Comparison of ENCODE assay signal across 10 cellular contexts in genomic region chr19:39038098-39038497, GRCh38. TPM values are rescaled to one million over a fixed set of nuclear protein-coding genes. Genes with fewer than 3 reads are reported as not detected.
DNase-seq lines count a peak whose midpoint lies in the region; ATAC-seq, FAIRE-seq and TF ChIP-seq lines count a peak whose summit lies in the region.
"Had no signal": no experiment of that assay in that cellular context is flagged by ENCODE, and none has a peak within 500 bp of the region (broad histone marks: within the 10 kb centered on the region; RNA-seq: fewer than 3 reads in every experiment).

No MANE protein-coding gene starts in this region.

- H3K4me1 ChIP-seq in H1 (replicated peaks in 1 of 4; ENCODE audit: control insufficient read depth in 3 of 4, insufficient read depth in 4 of 4, low read length in 3 of 4) = no peaks in the 10 kb centered on the region

- no peak overlapping the region for H2BK20ac ChIP-seq in H1 (ENCODE audit: low read length)

- TF ChIP-seq CTCF in H1 (IDR thresholded peaks at IDR 0.05; ENCODE audit: control extremely low read depth in 1 of 3, insufficient read depth in 1 of 3, low read depth in 1 of 3, low read length in 3 of 3) = peak in 2 of 3 experiments; percentile 14 to 27; a peak in 2 of 4 replicates
- TF ChIP-seq CTCF in osteocyte (IDR thresholded peaks at IDR 0.05) = peak; percentile 26

- ATAC-seq in GM18867 (IDR thresholded peaks at IDR 0.05; ENCODE audit: unreplicated experiment) (no peak), HG02678 (IDR thresholded peaks at IDR 0.05; ENCODE audit: unreplicated experiment) (no peak)

- H3K23me2 ChIP-seq in H1 (ENCODE audit: low read depth, low read length) = no peaks in the 10 kb centered on the region

- no peaks in the 10 kb centered on the region for H4K20me1 ChIP-seq in H1 (replicated peaks in 1 of 2; ENCODE audit: control insufficient read depth in 1 of 2, insufficient read depth in 2 of 2, low read length in 2 of 2)

- H3K4ac ChIP-seq in H1 (replicated peaks; ENCODE audit: insufficient read length, low read depth, low read length) = no peak overlapping the region

- no peaks in the 10 kb centered on the region for H3K9me3 Mint-ChIP-seq in osteocyte (ENCODE audit: unreplicated experiment)

- no peak overlapping the region for H4K5ac ChIP-seq in H1 (ENCODE audit: insufficient read length, low read depth, low read length)

- H3K56ac ChIP-seq in H1 (replicated peaks; ENCODE audit: insufficient read length, low read depth, low read length) = no peak overlapping the region

- no peak overlapping the region for H4K8ac ChIP-seq in H1 (ENCODE audit: extremely low read depth, insufficient read depth, low read length)

- no peak overlapping the region for H3K23ac ChIP-seq in H1 (ENCODE audit: insufficient read length)

- H3K18ac ChIP-seq in H1 (ENCODE audit: extremely low read depth, low read length) = no peak overlapping the region; the same call in 1 of the 2 replicates

- no peaks in the 10 kb centered on the region for H3K79me2 ChIP-seq in H1 (ENCODE audit: control insufficient read depth in 1 of 2, insufficient read depth in 2 of 2, low read length in 2 of 2)

- peak; percentile 19 for FAIRE-seq in H1 (lab: Jason Lieb, UNC)
- FAIRE-seq: A204.1 had no signal

- H2AK5ac ChIP-seq in H1 (ENCODE audit: low read depth, low read length) = no peak overlapping the region

- H3K27ac Mint-ChIP-seq in osteocyte (ENCODE audit: unreplicated experiment) = no peak overlapping the region

- H3K27me3 Mint-ChIP-seq in osteocyte (ENCODE audit: unreplicated experiment) = peaks cover 29% of the 10 kb centered on the region

- H3K4me3 ChIP-seq in H1 (ENCODE audit: extremely low read depth in 1 of 4, insufficient read depth in 2 of 4, low read depth in 3 of 4, low read length in 4 of 4) = no peak overlapping the region

- TF ChIP-seq EP300 in H1 (IDR thresholded peaks at IDR 0.05; ENCODE audit: borderline replicate concordance in 1 of 2, low read depth in 2 of 2, low read length in 2 of 2) = no peak

- no peak for TF ChIP-seq POLR2A in H1 (IDR thresholded peaks at IDR 0.05; ENCODE audit: control extremely low read depth in 1 of 2, low read depth in 2 of 2, low read length in 2 of 2)

- H2BK15ac ChIP-seq in H1 (ENCODE audit: low read length) = no peak overlapping the region

- H2BK12ac ChIP-seq in H1 (ENCODE audit: low read depth, low read length) = peak overlapping the region; percentile 27; the same call in 1 of the 2 replicates

- no peaks in the 10 kb centered on the region for H3K9me3 ChIP-seq in H1 (ENCODE audit: insufficient read depth in 2 of 2, low read depth in 1 of 2, low read length in 1 of 2)

- H3K27ac ChIP-seq in H1 (ENCODE audit: low read depth, low read length) = no peak overlapping the region
- H3K27ac ChIP-seq: epithelial cell of prostate had no signal

- CTCF ChIA-PET in H1 (lab: Charles Lee; ENCODE audit: partially characterized antibody) = interaction anchor here (0.6 to 4.9 kb wide), 10 partner anchors 14 to 161 kb away, joined by 3 to 23 read pairs (median 4); no protein-coding TSS in a partner anchor

- H3K79me1 ChIP-seq in H1 (ENCODE audit: low read depth, low read length) = no peaks in the 10 kb centered on the region

- H3K4me1 Mint-ChIP-seq in osteocyte (ENCODE audit: unreplicated experiment) = peaks cover 3% of the 10 kb centered on the region

- no peak overlapping the region for H3K4me3 Mint-ChIP-seq in osteocyte (ENCODE audit: unreplicated experiment)

- WGBS in H1 (ENCODE audit: extremely low coverage in 1 of 2, insufficient coverage in 1 of 2, insufficient read length in 1 of 2, insufficient replicate concordance in 2 of 2, low coverage in 1 of 2, low lambda C conversion rate in 2 of 2, missing lambda C conversion rate in 1 of 2), 2 experiments = 39% methylated on average over 9 of the region's 9 CpGs; no CpG with 5 or more reads in 1 of the 2 experiments

- peak overlapping the region; percentile 96 for H2AFZ ChIP-seq in H1 (ENCODE audit: low read length)

- H3K9ac ChIP-seq in H1 (replicated peaks in 1 of 4; ENCODE audit: extremely low read depth in 1 of 4, low read depth in 3 of 4, low read length in 3 of 4) = no peak overlapping the region

- no peaks in the 10 kb centered on the region for H3K36me3 Mint-ChIP-seq in osteocyte (ENCODE audit: unreplicated experiment)

- POLR2A ChIA-PET in H1 (lab: Charles Lee; ENCODE audit: partially characterized antibody) = interaction anchor here (0.8 to 1.3 kb wide), 2 partner anchors 70 to 82 kb away, joined by 3 to 5 read pairs; no protein-coding TSS in a partner anchor

- 0 out of 7 replicates have a peak, but pooled peaks cover 0 to 2% (median 0%) of the 10 kb centered on the region in 4 experiments for H3K27me3 ChIP-seq in H1 (replicated peaks in 1 of 4; ENCODE audit: control insufficient read depth in 3 of 4, extremely low read depth in 1 of 4, insufficient read depth in 3 of 4, low read length in 3 of 4)

- H3K4me2 ChIP-seq in H1 (ENCODE audit: insufficient read depth in 1 of 2, low read depth in 2 of 2, low read length in 2 of 2) = peak overlapping the region in 1 of 2 experiments; percentile 17; a peak in 2 of 4 replicates

- no peak overlapping the region for H2BK120ac ChIP-seq in H1 (replicated peaks; ENCODE audit: low read depth, low read length)

- H3K36me3 ChIP-seq in H1 (ENCODE audit: control insufficient read depth in 2 of 4, insufficient read depth in 4 of 4, low read length in 3 of 4) = no peaks in the 10 kb centered on the region

- no peak overlapping the region for H3K14ac ChIP-seq in H1 (ENCODE audit: insufficient read length)

- no peak overlapping the region for H4K91ac ChIP-seq in H1 (replicated peaks; ENCODE audit: insufficient read length, low read length)

- no peak overlapping the region; the same call in 1 of the 2 replicates for H2BK5ac ChIP-seq in H1 (ENCODE audit: low read depth, low read length)

- peak; percentile 31 to 46; a peak in 3 of 4 replicates for TF ChIP-seq RAD21 in H1 (IDR thresholded peaks at IDR 0.05 in 1 of 2, conservative IDR thresholded peaks at IDR 0.05 in 1 of 2; ENCODE audit: low read depth in 2 of 2, low read length in 2 of 2)

- DNase-seq in DMS53 (lab: John Stamatoyannopoulos, UW) = peak; percentile 51
- no peak for DNase-seq in DMS53 treated with DMSO at 0.1 percent for 48 hours (lab: John Stamatoyannopoulos, UW; ENCODE audit: unreplicated experiment)
- DNase-seq in NCI-H2227 treated with DMSO at 0.1 percent for 48 hours (lab: John Stamatoyannopoulos, UW) = peak; percentile 92
- DNase-seq in H1 (ENCODE audit: low read depth in 1 of 2, low spot score in 2 of 2) = peak in 1 of 2 experiments; percentile 67
- DNase-seq in osteocyte (ENCODE audit: extremely low spot score, unreplicated experiment) = no peak
- no peak for DNase-seq in stimulated activated CD4-positive, alpha-beta T cell treated with anti-CD3 and anti-CD28 coated beads, Interleukin-4, amount 100 ng/mL, for 4 hours

TF ChIP-seq in H1, 55 proteins besides CTCF, POLR2A, EP300 and RAD21:
- TF ChIP-seq YY1 (IDR thresholded peaks at IDR 0.05; ENCODE audit: low read depth, low read length) (peak; percentile 70; the same call in 1 of the 2 replicates), TBP (IDR thresholded peaks at IDR 0.05; ENCODE audit: low read depth, low read length) (0 out of 2 replicates have a peak, but pooled peaks have one; percentile 32), TAF1 (IDR thresholded peaks at IDR 0.05; ENCODE audit: low read depth, low read length) (peak; percentile 47; the same call in 1 of the 2 replicates), KDM4A (IDR thresholded peaks at IDR 0.05; ENCODE audit: low read depth, low read length, severe bottlenecking) (no peak), E2F6 (IDR thresholded peaks at IDR 0.05) (no peak)
TF ChIP-seq in H1: peak in this region for 3.

RNA-seq across cellular contexts. Expression of gene FBXO27, which starts 5.7 kb away (rescaled TPM):
- 18.8 and 25.5 TPM in 2 replicates for total RNA-seq in H1 (2021; fragmentation: NEBNext Ultra II Directional; extraction: Animal tissue kit (Norgen Biotek cat#: 25700))
- polyA plus RNA-seq in H1 (2011; rRNA removed) = 10.9 and 16.8 TPM in 2 replicates
- 21.3 TPM for polyA plus RNA-seq in H1 (2011; cell fraction: cytosol; rRNA removed)
- polyA plus RNA-seq in H1 (2011; cell fraction: nucleus; rRNA removed) = 28.0 TPM
- 11.1 to 24.3 TPM (median 18.8 TPM) in 4 replicates for polyA plus RNA-seq in H1 (2012, experiment 1 of 2)
- 12.8 TPM for polyA plus RNA-seq in H1 (2012, experiment 2 of 2)
- 13.2 TPM for polyA plus RNA-seq in H1 (2013, experiment 1 of 2)
- 13.1 TPM for polyA plus RNA-seq in H1 (2013, experiment 2 of 2)
- polyA minus RNA-seq in H1 (2011; rRNA and poly(A)+ RNA removed) = 29.2 and 45.6 TPM in 2 replicates
- polyA minus RNA-seq in H1 (2011; cell fraction: cytosol; rRNA and poly(A)+ RNA removed) = 21.2 TPM
- polyA minus RNA-seq in H1 (2011; cell fraction: nucleus; rRNA and poly(A)+ RNA removed) = 36.3 TPM
- total RNA-seq in osteocyte = 4.4 and 6.0 TPM in 2 replicates

RNA-seq across cellular contexts. Expression of gene ACP7, which starts 46.1 kb away (rescaled TPM):
- 0.50 and 0.98 TPM in 2 replicates for total RNA-seq in H1 (2021; fragmentation: NEBNext Ultra II Directional; extraction: Animal tissue kit (Norgen Biotek cat#: 25700))
- polyA plus RNA-seq in H1 (2011; rRNA removed) = 0.27 and 0.58 TPM in 2 replicates
- 0.36 TPM for polyA plus RNA-seq in H1 (2011; cell fraction: cytosol; rRNA removed)
- polyA plus RNA-seq in H1 (2011; cell fraction: nucleus; rRNA removed) = 0.83 TPM
- polyA plus RNA-seq in H1 (2012, experiment 1 of 2) = 0.55 to 0.78 TPM (median 0.67 TPM) in 4 replicates
- polyA plus RNA-seq in H1 (2012, experiment 2 of 2) = 0.45 TPM
- polyA plus RNA-seq in H1 (2013, experiment 1 of 2) = 0.30 TPM
- 0.29 TPM for polyA plus RNA-seq in H1 (2013, experiment 2 of 2)
- polyA minus RNA-seq in H1 (2011; rRNA and poly(A)+ RNA removed) = 0.19 and 0.76 TPM in 2 replicates
- not detected for polyA minus RNA-seq in H1 (2011; cell fraction: cytosol; rRNA and poly(A)+ RNA removed)
- polyA minus RNA-seq in H1 (2011; cell fraction: nucleus; rRNA and poly(A)+ RNA removed) = 0.70 TPM
- not detected in 2 replicates for total RNA-seq in osteocyte

Comparison
In these comparisons a context has a peak if more than half of its experiments do, and no peak if none do; other contexts are left out.
1. DNase-seq: peak in DMS53 (single experiment) and NCI-H2227 treated with DMSO at 0.1 percent for 48 hours (single experiment); none in DMS53 treated with DMSO at 0.1 percent for 48 hours (single experiment), osteocyte (single experiment) and stimulated activated CD4-positive, alpha-beta T cell treated with anti-CD3 and anti-CD28 coated beads, Interleukin-4, amount 100 ng/mL, for 4 hours (0 of 2).